Comparison of ENCODE assay signal across 1 cellular context in the genomic region with DNA sequence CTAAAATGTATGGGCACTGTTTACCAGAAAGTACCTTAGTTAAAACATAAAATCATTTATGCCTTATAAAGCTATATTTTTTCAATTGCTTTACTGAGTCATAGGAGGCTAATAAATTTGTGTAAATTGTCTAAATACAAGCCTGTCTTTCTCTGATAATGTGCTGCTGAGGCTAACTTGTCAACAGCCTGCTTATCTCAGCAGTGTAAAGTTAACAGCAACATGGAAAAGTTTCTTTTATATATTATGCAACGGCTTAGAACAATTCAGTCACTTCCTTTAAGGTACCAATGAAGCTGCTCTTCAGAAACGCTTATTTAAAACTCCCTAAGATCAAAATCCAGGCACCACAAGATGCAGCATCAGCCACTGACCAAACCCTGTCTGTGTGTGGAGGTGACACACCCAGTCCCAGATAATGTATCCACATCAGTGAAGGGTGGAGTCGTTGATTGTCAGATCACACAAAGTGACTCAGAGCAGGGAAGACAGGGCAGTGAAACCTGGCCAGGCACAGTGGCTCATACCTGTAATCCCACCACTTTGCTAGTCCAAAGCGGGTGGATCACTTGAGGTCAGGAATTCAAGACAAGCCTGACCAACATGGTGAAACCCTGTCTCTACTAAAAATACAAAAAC. TPM values are rescaled to one million over a fixed set of nuclear protein-coding genes. Genes with fewer than 3 reads are reported as not detected.
"Had no signal": no experiment of that assay in that cellular context is flagged by ENCODE, and none has a peak within 500 bp of the region (broad histone marks: within the 10 kb centered on the region; RNA-seq: fewer than 3 reads in every experiment).

No MANE protein-coding gene starts in this region.

RNA-seq across cellular contexts. Expression of gene ZNF700, which starts 10.4 kb away (rescaled TPM):
- total RNA-seq: astrocyte had no signal

RNA-seq across cellular contexts. Expression of gene ZNF69, which starts 27.0 kb away (rescaled TPM):
- total RNA-seq: astrocyte had no signal

RNA-seq across cellular contexts. Expression of gene ZNF763, which starts 50.3 kb away (rescaled TPM):
- total RNA-seq: astrocyte had no signal
